Comparison of ENCODE assay signal across 22 cellular contexts in the genomic region with DNA sequence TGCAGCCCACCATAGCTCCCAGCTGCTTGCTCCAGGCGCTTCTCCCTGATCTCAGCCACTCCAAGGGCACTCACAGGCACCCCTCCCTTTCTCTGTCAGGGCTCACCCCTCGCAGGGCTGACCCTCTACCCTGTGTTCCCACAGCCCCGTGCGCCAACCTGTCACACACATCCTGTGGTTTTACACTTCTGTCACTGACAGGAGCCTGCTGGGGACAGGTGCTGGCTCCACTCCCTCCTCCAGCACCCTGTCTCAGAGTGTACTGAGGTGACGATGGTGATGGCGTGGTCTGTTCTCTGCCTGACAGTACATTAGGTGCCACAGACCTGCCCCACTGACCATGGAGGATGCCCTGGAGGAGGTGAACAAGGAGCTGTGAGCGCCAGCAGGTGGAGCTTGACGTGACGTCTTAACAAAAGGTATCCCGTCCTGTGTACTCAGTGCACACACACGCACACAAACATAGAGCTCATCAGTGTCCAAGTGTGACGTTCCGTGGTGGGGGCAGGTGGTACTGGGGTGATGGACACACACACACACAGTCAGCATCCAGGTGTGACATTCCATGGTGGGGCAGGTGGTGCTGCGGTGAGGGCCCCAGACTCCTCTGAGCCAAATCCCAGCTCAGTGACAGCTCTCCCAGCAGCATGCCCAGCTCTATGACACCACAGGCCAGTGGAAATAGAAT. TPM values are rescaled to one million over a fixed set of nuclear protein-coding genes. Genes with fewer than 3 reads are reported as not detected.
DNase-seq lines count a peak whose midpoint lies in the region; ATAC-seq and TF ChIP-seq lines count a peak whose summit lies in the region.
"Had no signal": no experiment of that assay in that cellular context is flagged by ENCODE, and none has a peak within 500 bp of the region (broad histone marks: within the 10 kb centered on the region; RNA-seq: fewer than 3 reads in every experiment).

No MANE protein-coding gene starts in this region.

- peaks cover 0 to 44% (median 21%) of the 10 kb centered on the region in 4 donors for H3K36me3 ChIP-seq in right lobe of liver

- H3K4me1 ChIP-seq in right cardiac atrium (ENCODE audit: control insufficient read depth, insufficient read depth, low read length) (no peaks in the 10 kb centered on the region), right lobe of liver (peaks cover 0 to 17% (median 4%) of the 10 kb centered on the region in 4 donors)
- H3K4me1 ChIP-seq: esophagus squamous epithelium had no signal

- intact Hi-C loops in right cardiac atrium (cut with DNase I) = no loop called here
- intact Hi-C loops in Right ventricle myocardium superior (cut with DNase I) = no loop called here
- intact Hi-C loops in right lobe of liver (cut with DNase I) = no loop called here

- H3K9me3 ChIP-seq in right cardiac atrium (ENCODE audit: control insufficient read depth, low read length) (no peaks in the 10 kb centered on the region), right lobe of liver (no peaks in the 10 kb centered on the region)
- H3K9me3 ChIP-seq: esophagus squamous epithelium had no signal

- no peak overlapping the region for H3K4me3 ChIP-seq in right cardiac atrium (ENCODE audit: low read length)
- H3K4me3 ChIP-seq in right lobe of liver = no peak overlapping the region
- H3K4me3 ChIP-seq: esophagus squamous epithelium, GM23338 had no signal

- H3K27me3 Mint-ChIP-seq in T-cell = no peaks in the 10 kb centered on the region
- H3K27me3 Mint-ChIP-seq: activated naive CD4-positive, alpha-beta T cell treated with anti-CD3 and anti-CD28 coated beads, Interleukin-2, amount 50 U/mL, for 24 hours; IgD-negative memory B cell; naive B cell; progenitor cell of endocrine pancreas had no signal

- no peak overlapping the region for H3K27ac ChIP-seq in right cardiac atrium (ENCODE audit: low read length)
- H3K27ac ChIP-seq in right lobe of liver = peak overlapping the region in 2 of 3 donors; percentile 42 to 58
- H3K27ac ChIP-seq: esophagus squamous epithelium had no signal

- POLR2A ChIA-PET in T-cell (lab: Charles Lee) = no interaction called here

- peaks cover 35% of the 10 kb centered on the region for H3K36me3 Mint-ChIP-seq in T-cell

- H3K4me3 Mint-ChIP-seq in T-cell = no peak overlapping the region
- H3K4me3 Mint-ChIP-seq: activated naive CD4-positive, alpha-beta T cell treated with anti-CD3 and anti-CD28 coated beads, Interleukin-2, amount 50 U/mL, for 24 hours; GM23338; naive B cell had no signal

- H3K27ac Mint-ChIP-seq in T-cell = peak overlapping the region in 1 of 2 donors; percentile 44
- H3K27ac Mint-ChIP-seq: activated naive CD4-positive, alpha-beta T cell treated with anti-CD3 and anti-CD28 coated beads, Interleukin-2, amount 50 U/mL, for 24 hours; GM23338; progenitor cell of endocrine pancreas had no signal

- ATAC-seq in right cardiac atrium (peak; percentile 6 to 8), Right ventricle myocardium superior (ENCODE audit: poor library complexity) (no peak), T-cell (replicated peaks in 1 of 4) (peak in 3 of 4 experiments; percentile 14 to 28 (median 23)), right lobe of liver (peak; percentile 4 to 34 (median 10)), GM18502 (IDR thresholded peaks at IDR 0.05; ENCODE audit: poor library complexity, unreplicated experiment) (no peak), HG03159 (IDR thresholded peaks at IDR 0.05; ENCODE audit: unreplicated experiment) (no peak)
- ATAC-seq: GM23338 had no signal

- WGBS in right cardiac atrium = 80% methylated on average over 14 of the region's 14 CpGs
- WGBS in right lobe of liver (ENCODE audit: insufficient coverage, low coverage, low lambda C conversion rate, missing lambda C conversion rate) = 53% methylated on average over 4 of the region's 14 CpGs

- H3K27me3 ChIP-seq in right cardiac atrium (ENCODE audit: control insufficient read depth, insufficient read depth) (no peaks in the 10 kb centered on the region), right lobe of liver (no peaks in the 10 kb centered on the region)
- H3K27me3 ChIP-seq: esophagus squamous epithelium had no signal

- peaks cover 0 to 5% (median 4%) of the 10 kb centered on the region in 3 donors for H3K4me1 Mint-ChIP-seq in T-cell
- H3K4me1 Mint-ChIP-seq: activated naive CD4-positive, alpha-beta T cell treated with anti-CD3 and anti-CD28 coated beads, Interleukin-2, amount 50 U/mL, for 24 hours; GM23338; IgD-negative memory B cell; naive B cell had no signal

- no peak for DNase-seq in right cardiac atrium
- DNase-seq in Right ventricle myocardium superior = no peak
- no peak for DNase-seq in T-cell
- no peak for DNase-seq in right lobe of liver
- no peak for DNase-seq in activated T-cell treated with anti-CD3 and anti-CD28 coated beads for 4 hours
- DNase-seq in NCI-H1694 (lab: John Stamatoyannopoulos, UW) = no peak
- DNase-seq: activated CD4-positive, alpha-beta T cell treated with anti-CD3 and anti-CD28 coated beads for 1 hour; esophagus squamous epithelium; MV-4-11; naive B cell; NCI-H2029; NCI-H446; SHP77 treated with DMSO at 0.1 percent for 48 hours had no signal

- no peak for TF ChIP-seq CTCF in right lobe of liver (IDR thresholded peaks at IDR 0.05)

- no peaks in the 10 kb centered on the region for H3K9me3 Mint-ChIP-seq in T-cell
- H3K9me3 Mint-ChIP-seq: activated naive CD4-positive, alpha-beta T cell treated with anti-CD3 and anti-CD28 coated beads, Interleukin-2, amount 50 U/mL, for 24 hours; GM23338; IgD-negative memory B cell; naive B cell had no signal

- CTCF ChIA-PET in T-cell (lab: Charles Lee) = interaction anchor here in 1 of 2 donors (0.7 kb wide), 1 partner anchor 10 kb away, joined by 3 read pairs; no protein-coding TSS in a partner anchor

- TF ChIP-seq POLR2A in right lobe of liver (IDR thresholded peaks at IDR 0.05) = no peak

RNA-seq across cellular contexts. Expression of gene C19orf44, which starts 20.9 kb away (rescaled TPM):
- total RNA-seq in right cardiac atrium (1 to 10 TPM; 3.4 to 4.2 (median 4.0) TPM), Right ventricle myocardium superior (3.6 TPM), T-cell (1 to 10 TPM; 2.3 to 4.6 (median 3.3) TPM), right lobe of liver (1 to 10 TPM; 1.8 to 4.3 (median 2.5) TPM)
- polyA plus RNA-seq in right cardiac atrium = 3.3 TPM

RNA-seq across cellular contexts. Expression of gene CALR3, which starts 21.1 kb away (rescaled TPM):
- total RNA-seq in right cardiac atrium (not detected), Right ventricle myocardium superior (not detected), T-cell (not detected), right lobe of liver (not detected)
- not detected for polyA plus RNA-seq in right cardiac atrium
- total RNA-seq: dermis microvascular lymphatic vessel endothelial cell; esophagus squamous epithelium; progenitor cell of endocrine pancreas; T-helper 2 cell treated with Interferon-gamma antibody and Interleukin-4, amounts not matched to agents 100 ng/mL and 5 ng/mL, for 36 hours; ureter had no signal
- polyA plus RNA-seq: IgD-negative memory B cell had no signal

RNA-seq across cellular contexts. Expression of gene CHERP, which starts 25.2 kb away (rescaled TPM):
- 10 to 100 TPM; 20.7 to 25.8 (median 20.9) TPM for total RNA-seq in right cardiac atrium
- 15.6 TPM for polyA plus RNA-seq in right cardiac atrium
- total RNA-seq in Right ventricle myocardium superior = 19.7 TPM
- total RNA-seq in T-cell = 10 to 100 TPM; 52.6 to 76.7 (median 70.3) TPM
- total RNA-seq in right lobe of liver = 10 to 100 TPM in 4 of 6 experiments, 1 to 10 TPM in 2; 6.8 to 26.2 (median 20.6) TPM

RNA-seq across cellular contexts. Expression of gene EPS15L1, which starts 45.3 kb away (rescaled TPM):
- total RNA-seq in right cardiac atrium (10 to 100 TPM; 64.6 to 88.9 (median 83.0) TPM), Right ventricle myocardium superior (76.1 TPM), T-cell (10 to 100 TPM; 42.0 to 60.2 (median 57.7) TPM), right lobe of liver (10 to 100 TPM in 4 of 6 experiments, 1 to 10 TPM in 2; 6.3 to 22.5 (median 13.8) TPM)
- 52.9 TPM for polyA plus RNA-seq in right cardiac atrium

RNA-seq across cellular contexts. Expression of gene SLC35E1, which starts 55.1 kb away (rescaled TPM):
- 10 to 100 TPM; 21.0 to 26.6 (median 25.8) TPM for total RNA-seq in right cardiac atrium
- polyA plus RNA-seq in right cardiac atrium = 21.3 TPM
- total RNA-seq in Right ventricle myocardium superior = 20.8 TPM
- total RNA-seq in T-cell = 10 to 100 TPM; 32.7 to 67.5 (median 36.9) TPM
- 10 to 100 TPM; 17.2 to 27.4 (median 20.1) TPM for total RNA-seq in right lobe of liver

Comparison
In these comparisons a context has a peak if more than half of its experiments do, and no peak if none do; other contexts are left out.
1. ATAC-seq: peak in right cardiac atrium (2 of 2), T-cell (3 of 4) and right lobe of liver (4 of 4); none in Right ventricle myocardium superior (single experiment), GM18502 (single experiment) and HG03159 (single experiment).